In the genomic region with DNA sequence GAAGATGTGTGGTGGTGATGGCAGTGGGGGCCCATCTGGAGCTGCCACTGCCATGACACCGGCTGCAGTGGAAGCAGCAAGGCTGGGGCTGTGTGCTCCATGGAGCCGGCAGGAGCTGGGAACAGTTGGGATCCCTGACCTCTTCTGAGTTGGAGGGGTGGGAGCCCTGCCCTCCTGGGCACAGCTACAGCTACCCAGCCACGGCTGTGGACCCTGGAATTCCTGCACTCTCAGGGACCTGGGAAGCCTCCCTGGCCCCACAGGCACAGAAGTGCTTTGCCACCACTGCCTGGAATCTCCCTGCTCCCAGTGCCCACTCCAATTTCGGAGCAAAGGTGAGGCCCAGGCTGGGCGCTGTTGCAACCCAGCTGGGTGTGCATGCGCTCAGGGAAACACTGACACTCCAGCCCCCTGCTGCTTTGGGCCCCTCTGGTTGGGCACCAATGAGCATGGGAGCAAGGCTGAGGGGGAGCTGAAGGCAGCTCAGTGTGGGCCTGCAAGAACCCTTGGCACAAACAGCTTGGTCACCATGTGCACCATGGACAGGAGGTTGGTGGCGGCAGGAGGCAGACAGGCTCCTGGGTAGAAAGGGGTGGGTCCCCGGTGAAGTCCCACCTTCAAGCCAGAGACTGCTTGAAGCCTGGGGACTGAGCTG, we compare ENCODE assay signal across 33 cellular contexts.
"Had no signal": no experiment of that assay in that cellular context is flagged by ENCODE, and none has a peak within 500 bp of the region (broad histone marks: within the 10 kb centered on the region; RNA-seq: fewer than 3 reads in every experiment).

No MANE protein-coding gene starts in this region.

- H3K36me3 ChIP-seq: brain microvascular endothelial cell, WERI-Rb-1 had no signal

- H2AFZ ChIP-seq: PC-9 had no signal

- H3K27me3 ChIP-seq: brain microvascular endothelial cell had no signal

- H3K27ac ChIP-seq: brain microvascular endothelial cell, PC-9, RWPE1, WERI-Rb-1 had no signal

- H3K27me3 Mint-ChIP-seq: activated CD4-positive, alpha-beta memory T cell treated with anti-CD3 and anti-CD28 coated beads, Interleukin-2, amount 10 ng/mL, durations not matched to agents 7 days and 5 days; activated CD8-positive, alpha-beta memory T cell treated with anti-CD3 and anti-CD28 coated beads, Interleukin-2, amount 10 ng/mL, durations not matched to agents 7 days and 5 days; activated naive CD4-positive, alpha-beta T cell treated with anti-CD3 and anti-CD28 coated beads, Interleukin-2, amount 50 U/mL, for 24 hours had no signal

- H3K4me3 Mint-ChIP-seq: activated CD4-positive, alpha-beta memory T cell treated with anti-CD3 and anti-CD28 coated beads, Interleukin-2, amount 10 ng/mL, durations not matched to agents 7 days and 5 days; activated CD8-positive, alpha-beta memory T cell treated with anti-CD3 and anti-CD28 coated beads, Interleukin-2, amount 10 ng/mL, durations not matched to agents 7 days and 5 days; activated naive CD4-positive, alpha-beta T cell treated with anti-CD3 and anti-CD28 coated beads, Interleukin-2, amount 50 U/mL, for 24 hours had no signal

- H3K9me3 Mint-ChIP-seq: activated CD4-positive, alpha-beta memory T cell treated with anti-CD3 and anti-CD28 coated beads, Interleukin-2, amount 10 ng/mL, durations not matched to agents 7 days and 5 days; activated naive CD4-positive, alpha-beta T cell treated with anti-CD3 and anti-CD28 coated beads, Interleukin-2, amount 50 U/mL, for 24 hours had no signal

- H3K4me1 Mint-ChIP-seq: activated CD4-positive, alpha-beta memory T cell treated with anti-CD3 and anti-CD28 coated beads, Interleukin-2, amount 10 ng/mL, durations not matched to agents 7 days and 5 days; activated CD8-positive, alpha-beta memory T cell treated with anti-CD3 and anti-CD28 coated beads, Interleukin-2, amount 10 ng/mL, durations not matched to agents 7 days and 5 days; activated naive CD4-positive, alpha-beta T cell treated with anti-CD3 and anti-CD28 coated beads, Interleukin-2, amount 50 U/mL, for 24 hours had no signal

- H3K4me3 ChIP-seq: K562, PC-9 had no signal

- H3K27ac Mint-ChIP-seq: activated CD4-positive, alpha-beta memory T cell treated with anti-CD3 and anti-CD28 coated beads, Interleukin-2, amount 10 ng/mL, durations not matched to agents 7 days and 5 days; activated CD8-positive, alpha-beta memory T cell treated with anti-CD3 and anti-CD28 coated beads, Interleukin-2, amount 10 ng/mL, durations not matched to agents 7 days and 5 days; activated naive CD4-positive, alpha-beta T cell treated with anti-CD3 and anti-CD28 coated beads, Interleukin-2, amount 50 U/mL, for 24 hours had no signal

- H3K36me3 Mint-ChIP-seq: activated CD8-positive, alpha-beta memory T cell treated with anti-CD3 and anti-CD28 coated beads, Interleukin-2, amount 10 ng/mL, durations not matched to agents 7 days and 5 days; activated naive CD4-positive, alpha-beta T cell treated with anti-CD3 and anti-CD28 coated beads, Interleukin-2, amount 50 U/mL, for 24 hours had no signal

- ATAC-seq: activated CD8-positive, alpha-beta memory T cell treated with anti-CD3 and anti-CD28 coated beads, Interleukin-2, amount 10 ng/mL, durations not matched to agents 7 days and 5 days; K562; Right ventricle myocardium inferior; SK-N-SH treated with all-trans-retinoic acid at 6 μM for 48 hours had no signal

- DNase-seq: activated CD4-positive, alpha-beta memory T cell treated with anti-CD3 and anti-CD28 coated beads, Interleukin-2, amount 10 ng/mL, durations not matched to agents 7 days and 5 days; activated CD4-positive, alpha-beta T cell treated with anti-CD3 and anti-CD28 coated beads for 1 hour; activated CD4-positive, alpha-beta T cell treated with anti-CD3 and anti-CD28 coated beads for 48 hours; activated CD4-positive, CD25-positive, alpha-beta regulatory T cell; activated CD8-positive, alpha-beta memory T cell treated with anti-CD3 and anti-CD28 coated beads for 24 hours; activated CD8-positive, alpha-beta memory T cell treated with anti-CD3 and anti-CD28 coated beads, Interleukin-2, amount 10 ng/mL, durations not matched to agents 7 days and 5 days; activated CD8-positive, alpha-beta memory T cell treated with anti-CD3 and anti-CD28 coated beads, Interleukin-2, amount 50 U/mL, for 48 hours; activated gamma-delta T cell; activated naive CD4-positive, alpha-beta T cell treated with Interleukin-2 at 50 U/mL for 16 hours; activated T-cell treated with anti-CD3 and anti-CD28 coated beads, Interleukin-2, amount 50 U/mL, for 48 hours; anterior cingulate cortex; brain microvascular endothelial cell; central memory CD4-positive, alpha-beta T cell; NCI-H1105 treated with DMSO at 0.1 percent for 48 hours; NCI-H1436 treated with DMSO at 0.1 percent for 48 hours; NCI-H1694 treated with DMSO at 0.1 percent for 48 hours; NCI-H2029; NCI-H510A; NCI-H526; NCI-H748 treated with DMSO at 0.1 percent for 48 hours; NK-92 treated with Interleukin-12 subunit alpha and Interleukin-12 subunit beta, amount 100 ng/mL, for 24 hours; PC-9; SIG-M5; SW 1271; T-helper 1 cell; T-helper 2 cell; T-helper 9 cell; WERI-Rb-1 had no signal

- H3K4me2 ChIP-seq: PC-9 had no signal
